Comparison of ENCODE assay signal across 1 cellular context in the genomic region with DNA sequence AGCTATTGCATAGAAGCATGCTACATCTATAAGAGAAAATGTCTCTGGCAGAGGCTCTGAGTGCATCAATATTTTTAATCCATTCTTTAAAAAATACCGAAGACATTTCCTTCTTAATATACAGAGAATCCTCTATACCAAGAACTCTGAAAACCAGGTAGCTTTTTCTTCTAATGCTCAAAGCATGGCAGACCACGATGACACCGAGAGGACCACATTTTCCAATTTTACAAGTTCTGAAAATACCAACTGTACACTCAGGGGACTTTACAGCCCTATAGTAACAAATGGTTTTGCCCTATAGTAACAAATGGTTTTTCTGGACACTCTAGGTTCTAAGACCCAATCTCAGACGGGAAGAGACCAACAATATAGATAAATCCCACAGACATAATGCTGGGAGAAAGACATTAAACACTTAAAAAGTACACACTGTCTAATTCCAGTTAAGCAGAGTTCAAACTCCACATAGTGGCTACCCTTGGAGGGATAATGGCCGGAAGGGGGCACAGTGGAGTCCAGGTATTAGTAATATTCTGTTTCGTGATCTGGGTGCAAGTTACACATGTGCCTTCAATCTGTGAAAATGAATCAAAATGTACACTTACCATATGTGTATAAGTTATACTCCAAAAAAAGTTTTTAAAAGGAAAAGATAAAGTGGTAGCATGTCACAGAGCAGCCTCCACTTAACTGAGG.
TF ChIP-seq lines count a peak whose summit lies in the region.

No MANE protein-coding gene starts in this region.

TF ChIP-seq in GM12878, 131 proteins besides CTCF, POLR2A, EP300 and RAD21:
- TF ChIP-seq YBX1 (IDR thresholded peaks at IDR 0.05) (no peak), NBN (IDR thresholded peaks at IDR 0.05) (no peak), SMC3 (IDR thresholded peaks at IDR 0.05; ENCODE audit: borderline replicate concordance, low read length) (peak; percentile 30; the same call in 1 of the 2 replicates)
